27 cellular contexts compared by ENCODE assay signal in the genomic region with DNA sequence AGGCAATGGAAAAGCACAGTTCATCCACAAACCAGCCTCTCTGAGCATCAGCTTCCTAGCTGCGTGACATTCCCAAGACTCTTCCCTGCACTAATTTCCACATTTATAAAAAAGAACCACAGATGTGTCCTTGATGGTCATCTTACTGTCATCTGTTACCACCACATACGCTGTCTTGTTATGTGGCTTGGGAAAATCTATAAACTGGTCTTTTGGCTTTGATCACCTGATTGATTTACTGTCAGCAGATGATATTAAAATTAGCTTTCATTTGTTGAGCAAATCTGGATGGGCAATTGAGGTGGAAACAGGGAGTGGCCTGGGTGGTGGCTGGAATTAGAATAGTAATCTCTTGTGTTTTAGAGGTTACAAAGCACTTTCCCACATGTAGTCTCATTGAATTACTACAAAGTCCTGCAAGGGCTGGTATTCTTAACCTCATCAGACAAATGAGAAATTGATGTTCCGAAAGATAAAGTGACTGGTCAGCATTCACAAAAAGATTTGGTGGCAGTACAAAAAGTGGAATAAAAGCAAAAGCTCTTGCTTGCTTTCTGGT.
DNase-seq lines count a peak whose midpoint lies in the region; ATAC-seq and FAIRE-seq lines count a peak whose summit lies in the region.
"Had no signal": no experiment of that assay in that cellular context is flagged by ENCODE, and none has a peak within 500 bp of the region (broad histone marks: within the 10 kb centered on the region; RNA-seq: fewer than 3 reads in every experiment).

No MANE protein-coding gene starts in this region.

- peak; percentile 9 for FAIRE-seq in GM18507 (lab: Jason Lieb, UNC)
- FAIRE-seq: GM12878, small intestine had no signal

- no peaks in the 10 kb centered on the region for H3K9me3 ChIP-seq in naive thymus-derived CD4-positive, alpha-beta T cell (ENCODE audit: control insufficient read depth in 2 of 3, low read length in 3 of 3)
- H3K9me3 ChIP-seq: body of pancreas, lower lobe of right lung, SK-N-SH, upper lobe of right lung had no signal

- H3K4me1 Mint-ChIP-seq in T-helper 2 cell treated with Interferon-gamma antibody and Interleukin-4, amounts not matched to agents 5 μg/mL and 100 μg/mL, for 36 hours (ENCODE audit: low read depth), result peaks cover 33% of the 10 kb centered on the region
- peaks cover 41% of the 10 kb centered on the region for H3K4me1 Mint-ChIP-seq in activated CD8-positive, alpha-beta T cell treated with anti-CD3 and anti-CD28 coated beads, Interleukin-2, amount 10 ng/mL, durations not matched to agents 7 days and 5 days (ENCODE audit: low read depth)
- H3K4me1 Mint-ChIP-seq in naive thymus-derived CD4-positive, alpha-beta T cell, result peaks cover 12 to 46% (median 30%) of the 10 kb centered on the region in 7 donors
- peaks cover 26% of the 10 kb centered on the region for H3K4me1 Mint-ChIP-seq in stimulated activated effector memory CD8-positive, alpha-beta T cell treated with anti-CD3 and anti-CD28 coated beads, Interleukin-12 subunit alpha, Interleukin-12 subunit beta, amount 100 ng/mL, for 72 hours

- H3K4me3 ChIP-seq in naive thymus-derived CD4-positive, alpha-beta T cell (ENCODE audit: low read length), result no peak overlapping the region
- H3K4me3 ChIP-seq: body of pancreas, GM12878, hepatocyte, upper lobe of right lung had no signal

- CTCF ChIA-PET in activated CD8-positive, alpha-beta T cell treated with anti-CD3 and anti-CD28 coated beads, Interleukin-2, amount 10 ng/mL, durations not matched to agents 7 days and 5 days (lab: Charles Lee), result interaction anchor here (1.0 to 7.1 kb wide), 16 partner anchors 9 to 144 kb away, joined by 3 to 33 read pairs (median 6); no protein-coding TSS in a partner anchor
- CTCF ChIA-PET in naive thymus-derived CD4-positive, alpha-beta T cell (lab: Charles Lee), result interaction anchor here (0.5 to 2.9 kb wide), 2 partner anchors 20 to 54 kb away, joined by 3 to 6 read pairs; no protein-coding TSS in a partner anchor

- no peaks in the 10 kb centered on the region for H3K9me3 Mint-ChIP-seq in T-helper 2 cell treated with Interferon-gamma antibody and Interleukin-4, amounts not matched to agents 5 μg/mL and 100 μg/mL, for 36 hours
- H3K9me3 Mint-ChIP-seq in activated CD8-positive, alpha-beta T cell treated with anti-CD3 and anti-CD28 coated beads, Interleukin-2, amount 10 ng/mL, durations not matched to agents 7 days and 5 days (ENCODE audit: insufficient read depth), result no peaks in the 10 kb centered on the region
- no peaks in the 10 kb centered on the region for H3K9me3 Mint-ChIP-seq in naive thymus-derived CD4-positive, alpha-beta T cell
- no peaks in the 10 kb centered on the region for H3K9me3 Mint-ChIP-seq in stimulated activated effector memory CD8-positive, alpha-beta T cell treated with anti-CD3 and anti-CD28 coated beads, Interleukin-12 subunit alpha, Interleukin-12 subunit beta, amount 100 ng/mL, for 72 hours
- H3K9me3 Mint-ChIP-seq: naive B cell had no signal

- H3K36me3 ChIP-seq in naive thymus-derived CD4-positive, alpha-beta T cell (ENCODE audit: control insufficient read depth in 2 of 3, insufficient read depth in 3 of 3, low read length in 3 of 3), result no peaks in the 10 kb centered on the region
- H3K36me3 ChIP-seq: lower lobe of right lung, upper lobe of right lung had no signal

- peak overlapping the region; percentile 59 for H3K4me3 Mint-ChIP-seq in T-helper 2 cell treated with Interferon-gamma antibody and Interleukin-4, amounts not matched to agents 5 μg/mL and 100 μg/mL, for 36 hours
- peak overlapping the region; percentile 35 for H3K4me3 Mint-ChIP-seq in activated CD8-positive, alpha-beta T cell treated with anti-CD3 and anti-CD28 coated beads, Interleukin-2, amount 10 ng/mL, durations not matched to agents 7 days and 5 days
- peak overlapping the region in 5 of 10 donors; percentile 9 to 54 (median 41) for H3K4me3 Mint-ChIP-seq in naive thymus-derived CD4-positive, alpha-beta T cell
- H3K4me3 Mint-ChIP-seq in stimulated activated effector memory CD8-positive, alpha-beta T cell treated with anti-CD3 and anti-CD28 coated beads, Interleukin-12 subunit alpha, Interleukin-12 subunit beta, amount 100 ng/mL, for 72 hours, result no peak overlapping the region

- intact Hi-C loops in naive thymus-derived CD4-positive, alpha-beta T cell (cut with micrococcal nuclease), result no loop called here

- H3K27me3 ChIP-seq in naive thymus-derived CD4-positive, alpha-beta T cell (ENCODE audit: control insufficient read depth in 2 of 2, insufficient read depth in 2 of 2, low read length in 2 of 2), result no peaks in the 10 kb centered on the region
- H3K27me3 ChIP-seq: body of pancreas, hepatocyte, upper lobe of right lung had no signal

- H3K27me3 Mint-ChIP-seq in T-helper 2 cell treated with Interferon-gamma antibody and Interleukin-4, amounts not matched to agents 5 μg/mL and 100 μg/mL, for 36 hours (ENCODE audit: low read depth), result no peaks in the 10 kb centered on the region
- no peaks in the 10 kb centered on the region for H3K27me3 Mint-ChIP-seq in activated CD8-positive, alpha-beta T cell treated with anti-CD3 and anti-CD28 coated beads, Interleukin-2, amount 10 ng/mL, durations not matched to agents 7 days and 5 days (ENCODE audit: low read depth)
- peaks cover 0 to under 1% (median 0%) of the 10 kb centered on the region in 5 donors for H3K27me3 Mint-ChIP-seq in naive thymus-derived CD4-positive, alpha-beta T cell
- H3K27me3 Mint-ChIP-seq: naive B cell had no signal

- H3K27ac Mint-ChIP-seq in T-helper 2 cell treated with Interferon-gamma antibody and Interleukin-4, amounts not matched to agents 5 μg/mL and 100 μg/mL, for 36 hours, result peak overlapping the region; percentile 64
- peak overlapping the region; percentile 51 for H3K27ac Mint-ChIP-seq in activated CD8-positive, alpha-beta T cell treated with anti-CD3 and anti-CD28 coated beads, Interleukin-2, amount 10 ng/mL, durations not matched to agents 7 days and 5 days
- peak overlapping the region in 8 of 9 donors; percentile 9 to 44 (median 26) for H3K27ac Mint-ChIP-seq in naive thymus-derived CD4-positive, alpha-beta T cell
- H3K27ac Mint-ChIP-seq in stimulated activated effector memory CD8-positive, alpha-beta T cell treated with anti-CD3 and anti-CD28 coated beads, Interleukin-12 subunit alpha, Interleukin-12 subunit beta, amount 100 ng/mL, for 72 hours, result no peak overlapping the region

- H3K27ac ChIP-seq in naive thymus-derived CD4-positive, alpha-beta T cell (ENCODE audit: low read depth, low read length), result no peak overlapping the region
- H3K27ac ChIP-seq: body of pancreas, hepatocyte had no signal

- H3K36me3 Mint-ChIP-seq in T-helper 2 cell treated with Interferon-gamma antibody and Interleukin-4, amounts not matched to agents 5 μg/mL and 100 μg/mL, for 36 hours (ENCODE audit: low read depth), result no peaks in the 10 kb centered on the region
- peaks cover 3% of the 10 kb centered on the region for H3K36me3 Mint-ChIP-seq in activated CD8-positive, alpha-beta T cell treated with anti-CD3 and anti-CD28 coated beads, Interleukin-2, amount 10 ng/mL, durations not matched to agents 7 days and 5 days (ENCODE audit: low read depth)
- peaks cover 0 to 6% (median 0%) of the 10 kb centered on the region in 5 donors for H3K36me3 Mint-ChIP-seq in naive thymus-derived CD4-positive, alpha-beta T cell
- H3K36me3 Mint-ChIP-seq in stimulated activated effector memory CD8-positive, alpha-beta T cell treated with anti-CD3 and anti-CD28 coated beads, Interleukin-12 subunit alpha, Interleukin-12 subunit beta, amount 100 ng/mL, for 72 hours, result no peaks in the 10 kb centered on the region
- H3K36me3 Mint-ChIP-seq: naive B cell had no signal

- peaks cover 24 to 29% of the 10 kb centered on the region in 2 donors for H3K4me1 ChIP-seq in naive thymus-derived CD4-positive, alpha-beta T cell (ENCODE audit: control insufficient read depth in 2 of 2, insufficient read depth in 2 of 2, low read length in 2 of 2)
- H3K4me1 ChIP-seq: body of pancreas had no signal

- POLR2A ChIA-PET in activated CD8-positive, alpha-beta T cell treated with anti-CD3 and anti-CD28 coated beads, Interleukin-2, amount 10 ng/mL, durations not matched to agents 7 days and 5 days (lab: Charles Lee), result interaction anchor here (1.0 to 2.4 kb wide), 5 partner anchors 20 to 34 kb away, joined by 3 to 9 read pairs (median 5); no protein-coding TSS in a partner anchor
- POLR2A ChIA-PET in naive thymus-derived CD4-positive, alpha-beta T cell (lab: Charles Lee), result interaction anchor here (0.6 to 6.4 kb wide), 13 partner anchors 9 to 1383 kb away, joined by 3 to 32 read pairs (median 3); a partner anchor contains a TSS

- DNase-seq in T-helper 2 cell treated with Interferon-gamma antibody and Interleukin-4, amounts not matched to agents 5 μg/mL and 100 μg/mL, for 36 hours (ENCODE audit: low spot score), result no peak
- DNase-seq in T-helper 2 cell (no peak), GM18507 (ENCODE audit: extremely low spot score, insufficient read length, low read depth) (no peak), AG08395 (ENCODE audit: low spot score) (no peak), HuH-7.5 (ENCODE audit: low spot score) (no peak)
- no peak for DNase-seq in activated CD8-positive, alpha-beta T cell treated with anti-CD3 and anti-CD28 coated beads, Interleukin-2, amount 10 ng/mL, durations not matched to agents 7 days and 5 days
- no peak for DNase-seq in naive thymus-derived CD4-positive, alpha-beta T cell
- no peak for DNase-seq in stimulated activated effector memory CD8-positive, alpha-beta T cell treated with anti-CD3 and anti-CD28 coated beads, Interleukin-12 subunit alpha, Interleukin-12 subunit beta, amount 100 ng/mL, for 72 hours (ENCODE audit: low spot score in 2 of 2)
- DNase-seq: 8988T; activated CD4-positive, alpha-beta T cell treated with anti-CD3 and anti-CD28 coated beads for 1 hour; activated naive CD4-positive, alpha-beta T cell treated with anti-CD3 and anti-CD28 coated beads, Interleukin-2, amount 50 U/mL, for 16 hours; body of pancreas; cortex of kidney; DMS153; GF-D8; H7; lower lobe of right lung; naive B cell; NCI-H187; NCI-H345; RPMI8226; SK-N-SH; stimulated activated CD4-positive, alpha-beta T cell treated with anti-CD3 and anti-CD28 coated beads, Interleukin-4, amount 100 ng/mL, for 24 hours; upper lobe of right lung had no signal

- peak; percentile 14 for ATAC-seq in activated CD8-positive, alpha-beta T cell treated with anti-CD3 and anti-CD28 coated beads, Interleukin-2, amount 10 ng/mL, durations not matched to agents 7 days and 5 days
- no peak for ATAC-seq in naive thymus-derived CD4-positive, alpha-beta T cell
- no peak for ATAC-seq in stimulated activated effector memory CD8-positive, alpha-beta T cell treated with anti-CD3 and anti-CD28 coated beads, Interleukin-12 subunit alpha, Interleukin-12 subunit beta, amount 100 ng/mL, for 72 hours
- ATAC-seq: body of pancreas, GM12878, lower lobe of right lung, upper lobe of right lung had no signal
